8 cellular contexts compared by ENCODE assay signal in the genomic region with DNA sequence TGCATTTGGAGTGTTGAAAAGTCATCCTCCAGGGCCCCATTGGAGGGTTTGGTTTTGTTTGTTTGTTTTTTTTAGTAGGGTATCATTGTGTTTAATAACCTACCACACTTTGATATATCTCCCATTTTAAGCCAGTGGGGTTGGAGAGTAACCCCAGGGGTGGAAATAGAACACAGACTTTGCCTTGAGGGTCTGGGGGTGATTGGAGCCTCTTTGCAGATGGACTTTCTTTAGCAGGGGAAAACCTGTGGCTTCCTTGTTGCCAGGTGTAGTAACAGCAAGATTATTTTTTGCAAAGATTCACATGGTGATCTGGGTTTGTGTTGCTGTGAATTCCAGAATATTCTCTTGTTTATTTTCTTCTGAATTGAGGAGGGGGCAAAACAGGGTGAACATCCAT. TPM values are rescaled to one million over a fixed set of nuclear protein-coding genes. Genes with fewer than 3 reads are reported as not detected.
DNase-seq lines count a peak whose midpoint lies in the region; ATAC-seq and TF ChIP-seq lines count a peak whose summit lies in the region.

No MANE protein-coding gene starts in this region.

- H3K79me2 ChIP-seq in GM23338 (replicated peaks; ENCODE audit: insufficient read depth): peaks cover 61% of the 10 kb centered on the region

- peaks cover 10% of the 10 kb centered on the region; the same call in 1 of the 3 replicates for H3K36me3 Mint-ChIP-seq in GM23338 (ENCODE audit: low read depth)
- peaks cover 4% of the 10 kb centered on the region for H3K36me3 Mint-ChIP-seq in T-helper 17 cell (ENCODE audit: low read depth)

- H3K9me3 Mint-ChIP-seq in GM23338: no peaks in the 10 kb centered on the region

- H2AFZ ChIP-seq in GM23338: no peak overlapping the region

- H3K4me1 ChIP-seq in GM23338 (ENCODE audit: insufficient read depth) (peaks cover 19% of the 10 kb centered on the region; the same call in 1 of the 2 replicates), skeletal muscle satellite cell (ENCODE audit: control insufficient read depth, insufficient read depth, low read length) (peaks cover 46% of the 10 kb centered on the region)

- no peak for DNase-seq in GM23338 (ENCODE audit: low spot score)
- DNase-seq in T-helper 17 cell: no peak
- no peak for DNase-seq in foreskin fibroblast
- DNase-seq in DMS 273 treated with DMSO at 0.1 percent for 48 hours (lab: John Stamatoyannopoulos, UW): no peak
- no peak for DNase-seq in NCI-H2029 (lab: John Stamatoyannopoulos, UW)
- DNase-seq in NCI-H187 (lab: John Stamatoyannopoulos, UW): no peak
- DNase-seq in epidermal melanocyte (ENCODE audit: insufficient read length, low spot score): no peak

- no peak overlapping the region for H3K27ac ChIP-seq in GM23338 (ENCODE audit: low read depth)

- 0 out of 2 replicates have a peak, but pooled peaks cover 3% of the 10 kb centered on the region for H3F3A ChIP-seq in GM23338 (replicated peaks; ENCODE audit: low read depth)

- H3K27me3 ChIP-seq in GM23338 (ENCODE audit: insufficient read depth) (no peaks in the 10 kb centered on the region), skeletal muscle satellite cell (ENCODE audit: control insufficient read depth, insufficient read depth, low read length) (no peaks in the 10 kb centered on the region)

- H3K27me3 Mint-ChIP-seq in GM23338 (ENCODE audit: insufficient read depth, low read depth, poor library complexity) (peaks cover 13% of the 10 kb centered on the region), T-helper 17 cell (no peaks in the 10 kb centered on the region)

- H3K36me3 ChIP-seq in GM23338 (ENCODE audit: insufficient read depth) (no peaks in the 10 kb centered on the region), skeletal muscle satellite cell (ENCODE audit: insufficient read depth, low read length) (peaks cover 3% of the 10 kb centered on the region)

- H3K4me3 Mint-ChIP-seq in GM23338 (peak overlapping the region; percentile 94), T-helper 17 cell (peak overlapping the region; percentile 96)

- H3K27ac Mint-ChIP-seq in GM23338 (peak overlapping the region; percentile 92; the same call in 1 of the 2 replicates), T-helper 17 cell (peak overlapping the region; percentile 95)

- peak overlapping the region; percentile 81 for H3K4me3 ChIP-seq in GM23338
- H3K4me3 ChIP-seq in foreskin fibroblast (ENCODE audit: low read depth in 1 of 2, low read length in 2 of 2): peak overlapping the region; percentile 71 to 85
- H3K4me3 ChIP-seq in skeletal muscle satellite cell (ENCODE audit: low read length): peak overlapping the region; percentile 73

- H3K4me2 ChIP-seq in GM23338: peak overlapping the region; percentile 90
- H3K4me2 ChIP-seq in skeletal muscle satellite cell (ENCODE audit: low read length): peak overlapping the region; percentile 84

- no peaks in the 10 kb centered on the region for H3K9me2 ChIP-seq in GM23338 (ENCODE audit: insufficient read depth)

- H4K20me1 ChIP-seq in GM23338 (replicated peaks; ENCODE audit: insufficient read depth): peaks cover 24% of the 10 kb centered on the region

- peak overlapping the region; percentile 95 for H3K9ac ChIP-seq in skeletal muscle satellite cell (ENCODE audit: low read depth, low read length)

- no peaks in the 10 kb centered on the region for H3K9me3 ChIP-seq in T-helper 17 cell (ENCODE audit: control insufficient read depth, low read length, poor library complexity, severe bottlenecking)
- H3K9me3 ChIP-seq in skeletal muscle satellite cell (replicated peaks; ENCODE audit: low read length): no peaks in the 10 kb centered on the region

- peaks cover 20% of the 10 kb centered on the region for H3K4me1 Mint-ChIP-seq in GM23338
- H3K4me1 Mint-ChIP-seq in T-helper 17 cell: peaks cover 38% of the 10 kb centered on the region

- ATAC-seq in GM23338 (no peak), T-helper 17 cell (no peak)

- no peak for TF ChIP-seq CTCF in GM23338 (conservative IDR thresholded peaks at IDR 0.05; ENCODE audit: low read depth in 2 of 2)
- TF ChIP-seq CTCF in foreskin fibroblast (IDR thresholded peaks at IDR 0.05; ENCODE audit: low read depth, low read length): no peak

TF ChIP-seq in GM23338, 12 proteins besides CTCF, POLR2A, EP300 and RAD21:
- TF ChIP-seq, protein P1, sequence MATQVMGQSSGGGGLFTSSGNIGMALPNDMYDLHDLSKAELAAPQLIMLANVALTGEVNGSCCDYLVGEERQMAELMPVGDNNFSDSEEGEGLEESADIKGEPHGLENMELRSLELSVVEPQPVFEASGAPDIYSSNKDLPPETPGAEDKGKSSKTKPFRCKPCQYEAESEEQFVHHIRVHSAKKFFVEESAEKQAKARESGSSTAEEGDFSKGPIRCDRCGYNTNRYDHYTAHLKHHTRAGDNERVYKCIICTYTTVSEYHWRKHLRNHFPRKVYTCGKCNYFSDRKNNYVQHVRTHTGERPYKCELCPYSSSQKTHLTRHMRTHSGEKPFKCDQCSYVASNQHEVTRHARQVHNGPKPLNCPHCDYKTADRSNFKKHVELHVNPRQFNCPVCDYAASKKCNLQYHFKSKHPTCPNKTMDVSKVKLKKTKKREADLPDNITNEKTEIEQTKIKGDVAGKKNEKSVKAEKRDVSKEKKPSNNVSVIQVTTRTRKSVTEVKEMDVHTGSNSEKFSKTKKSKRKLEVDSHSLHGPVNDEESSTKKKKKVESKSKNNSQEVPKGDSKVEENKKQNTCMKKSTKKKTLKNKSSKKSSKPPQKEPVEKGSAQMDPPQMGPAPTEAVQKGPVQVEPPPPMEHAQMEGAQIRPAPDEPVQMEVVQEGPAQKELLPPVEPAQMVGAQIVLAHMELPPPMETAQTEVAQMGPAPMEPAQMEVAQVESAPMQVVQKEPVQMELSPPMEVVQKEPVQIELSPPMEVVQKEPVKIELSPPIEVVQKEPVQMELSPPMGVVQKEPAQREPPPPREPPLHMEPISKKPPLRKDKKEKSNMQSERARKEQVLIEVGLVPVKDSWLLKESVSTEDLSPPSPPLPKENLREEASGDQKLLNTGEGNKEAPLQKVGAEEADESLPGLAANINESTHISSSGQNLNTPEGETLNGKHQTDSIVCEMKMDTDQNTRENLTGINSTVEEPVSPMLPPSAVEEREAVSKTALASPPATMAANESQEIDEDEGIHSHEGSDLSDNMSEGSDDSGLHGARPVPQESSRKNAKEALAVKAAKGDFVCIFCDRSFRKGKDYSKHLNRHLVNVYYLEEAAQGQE (IDR thresholded peaks at IDR 0.05; ENCODE audit: unreplicated experiment): no peak
- TF ChIP-seq STAT1 (IDR thresholded peaks at IDR 0.05; ENCODE audit: unreplicated experiment) (no peak), EZH2 (IDR thresholded peaks at IDR 0.05; ENCODE audit: low read depth, unreplicated experiment) (no peak)

RNA-seq across cellular contexts. Expression of a gene that starts 1.5 kb away (rescaled TPM):
- 46.6 and 48.2 TPM in 2 replicates for total RNA-seq in GM23338 (2014; rRNA removed; shearing (Covaris generic))
- polyA plus RNA-seq in GM23338 (2016; fragmentation: Nextera tagmentation; extraction: Ambion mirVana): 11.0 and 12.6 TPM in 2 replicates
- total RNA-seq in T-helper 17 cell: 10 to 100 TPM; 66.0 to 67.0 TPM
- total RNA-seq in skeletal muscle satellite cell (2012; rRNA removed): 28.1 and 29.9 TPM in 2 replicates
